In the genomic region with DNA sequence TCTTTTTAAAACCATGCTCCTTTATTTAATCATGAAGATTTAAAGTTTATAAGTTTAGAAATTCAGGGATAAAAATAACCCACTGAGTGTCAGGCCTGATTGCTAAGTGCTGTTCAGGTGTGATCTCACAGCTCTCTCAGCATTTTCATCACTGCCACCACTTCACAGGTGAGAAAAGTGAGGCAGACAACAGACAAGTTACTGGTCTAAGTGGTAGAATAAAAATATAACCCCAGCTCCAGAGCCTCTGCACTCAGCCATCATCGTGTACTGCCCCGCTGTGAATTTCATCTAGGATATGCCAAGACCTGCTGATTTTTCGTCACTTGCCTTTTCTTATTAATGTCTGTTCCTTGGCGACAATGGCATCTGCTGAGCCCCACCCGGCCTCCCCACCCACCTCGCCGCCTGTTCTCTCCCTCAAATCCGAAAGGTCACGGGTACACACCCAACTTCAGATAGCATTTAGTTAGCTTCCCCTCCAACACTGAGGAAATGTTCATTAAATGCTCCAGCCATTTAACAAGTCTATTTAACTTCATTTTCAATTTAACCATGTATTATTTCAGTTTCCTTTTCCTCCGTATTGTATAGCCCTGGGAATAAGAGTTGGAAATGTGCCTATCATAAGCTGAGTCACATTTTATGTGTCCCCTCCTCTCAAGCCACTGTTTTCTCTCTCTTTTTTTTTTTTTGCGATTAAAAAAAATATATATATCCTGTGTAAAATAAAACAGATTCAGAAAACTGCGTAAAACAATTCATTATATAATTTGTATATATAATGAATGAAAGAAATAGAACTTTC, we compare ENCODE assay signal across 16 cellular contexts.
DNase-seq lines count a peak whose midpoint lies in the region; ATAC-seq, FAIRE-seq and TF ChIP-seq lines count a peak whose summit lies in the region.
"Had no signal": no experiment of that assay in that cellular context is flagged by ENCODE, and none has a peak within 500 bp of the region (broad histone marks: within the 10 kb centered on the region; RNA-seq: fewer than 3 reads in every experiment).

No MANE protein-coding gene starts in this region.

- no peak overlapping the region for H3K4me3 Mint-ChIP-seq in osteocyte (ENCODE audit: unreplicated experiment)
- H3K4me3 Mint-ChIP-seq: CD4-positive, CD25-positive, alpha-beta regulatory T cell had no signal

- peaks cover 39% of the 10 kb centered on the region for H3K4me1 Mint-ChIP-seq in osteocyte (ENCODE audit: unreplicated experiment)
- H3K4me1 Mint-ChIP-seq: CD4-positive, CD25-positive, alpha-beta regulatory T cell had no signal

- DNase-seq in LoVo (ENCODE audit: low spot score) (peak; percentile 54), endothelial cell of umbilical vein (ENCODE audit: low read depth, low spot score) (peak; percentile 78), left colon (peak; percentile 72 to 78), osteocyte (ENCODE audit: extremely low spot score, unreplicated experiment) (no peak), C1 segment of cervical spinal cord (lab: John Stamatoyannopoulos, UW) (no peak), NCI-H1417 (lab: John Stamatoyannopoulos, UW) (no peak), dorsolateral prefrontal cortex (no peak), SK-N-DZ (ENCODE audit: low spot score) (no peak)
- DNase-seq: ACHN; Calu3; CD4-positive, CD25-positive, alpha-beta regulatory T cell; H7; NCI-H2029; NCI-H748 treated with DMSO at 0.1 percent for 48 hours had no signal

- CTCF ChIA-PET in endothelial cell of umbilical vein (lab: Charles Lee): interaction anchor here (0.8 to 1.3 kb wide), 2 partner anchors 30 to 43 kb away, joined by 3 read pairs; no protein-coding TSS in a partner anchor

- no peak overlapping the region for H3K27ac ChIP-seq in endothelial cell of umbilical vein (ENCODE audit: insufficient read depth, low read depth, low read length)
- no peak overlapping the region for H3K27ac ChIP-seq in dorsolateral prefrontal cortex
- H3K27ac ChIP-seq: RWPE1 had no signal

- intact Hi-C loops in endothelial cell of umbilical vein (cut with micrococcal nuclease) (no loop called here), left colon (cut with DNase I, micrococcal nuclease) (no loop called here), dorsolateral prefrontal cortex (cut with DNase I) (no loop called here)

- no peaks in the 10 kb centered on the region for H4K20me1 ChIP-seq in endothelial cell of umbilical vein (replicated peaks; ENCODE audit: control insufficient read depth, extremely low read depth, insufficient read depth, low read length)

- H3K27me3 ChIP-seq in endothelial cell of umbilical vein (ENCODE audit: control insufficient read depth in 2 of 2, insufficient read depth in 2 of 2, low read length in 2 of 2) (no peaks in the 10 kb centered on the region), dorsolateral prefrontal cortex (no peaks in the 10 kb centered on the region)

- peak; percentile 89 for ATAC-seq in left colon

- no peaks in the 10 kb centered on the region for H3K9me3 ChIP-seq in endothelial cell of umbilical vein (replicated peaks; ENCODE audit: control insufficient read depth, insufficient read depth, low read length)

- H3K4me1 ChIP-seq in endothelial cell of umbilical vein (ENCODE audit: control insufficient read depth, extremely low read depth, insufficient read depth, low read length): peaks cover 11% of the 10 kb centered on the region

- peaks cover 42% of the 10 kb centered on the region for H3K36me3 Mint-ChIP-seq in osteocyte (ENCODE audit: unreplicated experiment)
- H3K36me3 Mint-ChIP-seq: CD4-positive, CD25-positive, alpha-beta regulatory T cell had no signal

- no peaks in the 10 kb centered on the region for H3K36me3 ChIP-seq in endothelial cell of umbilical vein (ENCODE audit: control insufficient read depth in 2 of 2, extremely low read depth in 1 of 2, insufficient read depth in 2 of 2, low read length in 2 of 2)

- no peaks in the 10 kb centered on the region for H3K9me1 ChIP-seq in endothelial cell of umbilical vein (replicated peaks; ENCODE audit: control insufficient read depth, extremely low read depth, insufficient read depth, low read length)

- POLR2A ChIA-PET in endothelial cell of umbilical vein (lab: Charles Lee): no interaction called here

- TF ChIP-seq POLR2A in endothelial cell of umbilical vein (IDR thresholded peaks at IDR 0.05; ENCODE audit: low read depth, low read length): no peak

- peaks cover 13% of the 10 kb centered on the region for H3K9me3 Mint-ChIP-seq in osteocyte (ENCODE audit: unreplicated experiment)

- H2AFZ ChIP-seq in endothelial cell of umbilical vein (ENCODE audit: low read depth, low read length): peak overlapping the region; percentile 88

- peak overlapping the region; percentile 67 for H3K27ac Mint-ChIP-seq in osteocyte (ENCODE audit: unreplicated experiment)
- H3K27ac Mint-ChIP-seq: CD4-positive, CD25-positive, alpha-beta regulatory T cell had no signal

- peak overlapping the region; percentile 87 for H3K4me2 ChIP-seq in endothelial cell of umbilical vein (ENCODE audit: insufficient read depth, low read length)

- H3K9ac ChIP-seq in endothelial cell of umbilical vein (replicated peaks; ENCODE audit: extremely low read depth, insufficient read depth, low read length): peak overlapping the region; percentile 24

- peak overlapping the region; percentile 7 to 51 (median 21) for H3K4me3 ChIP-seq in endothelial cell of umbilical vein (replicated peaks in 1 of 3; ENCODE audit: insufficient read depth in 1 of 3, low read depth in 1 of 3, low read length in 3 of 3)
- H3K4me3 ChIP-seq in dorsolateral prefrontal cortex: no peak overlapping the region

- no peaks in the 10 kb centered on the region for H3K79me2 ChIP-seq in endothelial cell of umbilical vein (ENCODE audit: control insufficient read depth, insufficient read depth, low read length)

- BruUV-seq in endothelial cell of umbilical vein (replicated peaks; lab: Mats Ljungman, UMichigan): no TSS peak

- dilution Hi-C loops in endothelial cell of umbilical vein (cut with MboI; ENCODE audit: extremely low pct_ligation_motif_present, low sequenced_read_pairs): no loop called here

- TF ChIP-seq CTCF in endothelial cell of umbilical vein (IDR thresholded peaks at IDR 0.05; ENCODE audit: extremely low read depth in 1 of 2, insufficient read depth in 1 of 2, low read depth in 1 of 2, low read length in 2 of 2) (no peak), osteocyte (IDR thresholded peaks at IDR 0.05) (no peak), dorsolateral prefrontal cortex (IDR thresholded peaks at IDR 0.05 in 54 of 56, conservative IDR thresholded peaks at IDR 0.05 in 2 of 56; ENCODE audit: low read depth in 1 of 56, partially characterized antibody in 56 of 56) (no peak)

- H3K27me3 Mint-ChIP-seq in osteocyte (ENCODE audit: unreplicated experiment): no peaks in the 10 kb centered on the region

- peak; percentile 12 for FAIRE-seq in endothelial cell of umbilical vein (lab: Jason Lieb, UNC)
- FAIRE-seq: GM19239 had no signal

TF ChIP-seq in endothelial cell of umbilical vein, 7 proteins besides CTCF, POLR2A, EP300 and RAD21:
- TF ChIP-seq POLR2AphosphoS5 (IDR thresholded peaks at IDR 0.05; ENCODE audit: insufficient read depth, low read depth, low read length) (no peak), GATA2 (IDR thresholded peaks at IDR 0.05; ENCODE audit: insufficient read depth, insufficient read length, low read depth, low read length) (no peak), FOS (IDR thresholded peaks at IDR 0.05; ENCODE audit: borderline replicate concordance, insufficient read depth, low read length) (peak; percentile 23), MYC (IDR thresholded peaks at IDR 0.05; ENCODE audit: low read depth, low read length) (no peak), JUN (IDR thresholded peaks at IDR 0.05; ENCODE audit: borderline replicate concordance, insufficient read depth, insufficient read length, low read depth) (no peak), EZH2 (IDR thresholded peaks at IDR 0.05; ENCODE audit: borderline replicate concordance, low read depth, low read length, severe bottlenecking) (no peak)
- TF ChIP-seq, protein P1, sequence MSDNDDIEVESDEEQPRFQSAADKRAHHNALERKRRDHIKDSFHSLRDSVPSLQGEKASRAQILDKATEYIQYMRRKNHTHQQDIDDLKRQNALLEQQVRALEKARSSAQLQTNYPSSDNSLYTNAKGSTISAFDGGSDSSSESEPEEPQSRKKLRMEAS (IDR thresholded peaks at IDR 0.05; ENCODE audit: insufficient read depth, insufficient read length): no peak

Comparison
In these comparisons a context has a peak if more than half of its experiments do, and no peak if none do; other contexts are left out.
1. DNase-seq: peak in LoVo (single experiment), endothelial cell of umbilical vein (single experiment) and left colon (2 of 2); none in osteocyte (single experiment), C1 segment of cervical spinal cord (0 of 14), NCI-H1417 (0 of 3), dorsolateral prefrontal cortex (0 of 10) and SK-N-DZ (single experiment).
2. H3K4me3 ChIP-seq: peak in endothelial cell of umbilical vein (3 of 3); none in dorsolateral prefrontal cortex (0 of 59).